ENCODE assay signal across 1 cellular context in genomic region chr22:29202231-29203192, GRCh38.
TF ChIP-seq lines count a peak whose summit lies in the region.

No MANE protein-coding gene starts in this region.

TF ChIP-seq in HepG2, 621 proteins besides CTCF, POLR2A, EP300 and RAD21 (continued from another document and continues in another):
- no peak for TF ChIP-seq SOX13 (IDR thresholded peaks at IDR 0.05)
- no peak for TF ChIP-seq SOX13 (CRISPR knock-in tag; conservative IDR thresholded peaks at IDR 0.05 in 1 of 2, IDR thresholded peaks at IDR 0.05 in 1 of 2)
- TF ChIP-seq ATF1 (CRISPR knock-in tag; IDR thresholded peaks at IDR 0.05), result no peak
- TF ChIP-seq U2AF1 (optimal IDR thresholded peaks at IDR 0.05; ENCODE audit: low read depth, low read length), result no peak
- no peak for TF ChIP-seq ZFP90 (CRISPR knock-in tag; IDR thresholded peaks at IDR 0.05; ENCODE audit: borderline replicate concordance)
- no peak for TF ChIP-seq ZNF337 (CRISPR knock-in tag; IDR thresholded peaks at IDR 0.05; ENCODE audit: borderline replicate concordance, low read depth)
- TF ChIP-seq DMAP1 (CRISPR knock-in tag; IDR thresholded peaks at IDR 0.05), result no peak
- no peak for TF ChIP-seq MAFK (conservative IDR thresholded peaks at IDR 0.05 in 1 of 2, IDR thresholded peaks at IDR 0.05 in 1 of 2; ENCODE audit: low read length in 2 of 2)
- TF ChIP-seq ISX (CRISPR knock-in tag; conservative IDR thresholded peaks at IDR 0.05), result no peak
- no peak for TF ChIP-seq CERS6 (CRISPR knock-in tag; IDR thresholded peaks at IDR 0.05)
- TF ChIP-seq ZNF496 (CRISPR knock-in tag; IDR thresholded peaks at IDR 0.05; ENCODE audit: insufficient replicate concordance), result no peak
- no peak for TF ChIP-seq ZFP36 (IDR thresholded peaks at IDR 0.05; ENCODE audit: borderline replicate concordance, low read depth, low read length, partially characterized antibody)
- TF ChIP-seq, protein P1, sequence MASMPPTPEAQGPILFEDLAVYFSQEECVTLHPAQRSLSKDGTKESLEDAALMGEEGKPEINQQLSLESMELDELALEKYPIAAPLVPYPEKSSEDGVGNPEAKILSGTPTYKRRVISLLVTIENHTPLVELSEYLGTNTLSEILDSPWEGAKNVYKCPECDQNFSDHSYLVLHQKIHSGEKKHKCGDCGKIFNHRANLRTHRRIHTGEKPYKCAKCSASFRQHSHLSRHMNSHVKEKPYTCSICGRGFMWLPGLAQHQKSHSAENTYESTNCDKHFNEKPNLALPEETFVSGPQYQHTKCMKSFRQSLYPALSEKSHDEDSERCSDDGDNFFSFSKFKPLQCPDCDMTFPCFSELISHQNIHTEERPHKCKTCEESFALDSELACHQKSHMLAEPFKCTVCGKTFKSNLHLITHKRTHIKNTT (CRISPR knock-in tag; IDR thresholded peaks at IDR 0.05), result no peak
- TF ChIP-seq FOXO1 (CRISPR knock-in tag; IDR thresholded peaks at IDR 0.05), result no peak
- no peak for TF ChIP-seq SALL1 (CRISPR knock-in tag; IDR thresholded peaks at IDR 0.05)
- no peak for TF ChIP-seq ZNF740 (CRISPR knock-in tag; IDR thresholded peaks at IDR 0.05)
- TF ChIP-seq LCORL (IDR thresholded peaks at IDR 0.05), result no peak
- TF ChIP-seq LCORL (CRISPR knock-in tag; IDR thresholded peaks at IDR 0.05), result peak; percentile 53; the same call in 1 of the 2 replicates
- TF ChIP-seq ZNF430 (CRISPR knock-in tag; IDR thresholded peaks at IDR 0.05), result 0 out of 2 replicates have a peak, but pooled peaks have one; percentile 22
- no peak for TF ChIP-seq MBD4 (IDR thresholded peaks at IDR 0.05; ENCODE audit: borderline replicate concordance, low read length)
- TF ChIP-seq ZNF17 (CRISPR knock-in tag; IDR thresholded peaks at IDR 0.05), result no peak
- TF ChIP-seq ELF1 (CRISPR knock-in tag; IDR thresholded peaks at IDR 0.05), result no peak
- TF ChIP-seq THAP9 (CRISPR knock-in tag; IDR thresholded peaks at IDR 0.05; ENCODE audit: borderline replicate concordance), result no peak
- TF ChIP-seq, protein P2, sequence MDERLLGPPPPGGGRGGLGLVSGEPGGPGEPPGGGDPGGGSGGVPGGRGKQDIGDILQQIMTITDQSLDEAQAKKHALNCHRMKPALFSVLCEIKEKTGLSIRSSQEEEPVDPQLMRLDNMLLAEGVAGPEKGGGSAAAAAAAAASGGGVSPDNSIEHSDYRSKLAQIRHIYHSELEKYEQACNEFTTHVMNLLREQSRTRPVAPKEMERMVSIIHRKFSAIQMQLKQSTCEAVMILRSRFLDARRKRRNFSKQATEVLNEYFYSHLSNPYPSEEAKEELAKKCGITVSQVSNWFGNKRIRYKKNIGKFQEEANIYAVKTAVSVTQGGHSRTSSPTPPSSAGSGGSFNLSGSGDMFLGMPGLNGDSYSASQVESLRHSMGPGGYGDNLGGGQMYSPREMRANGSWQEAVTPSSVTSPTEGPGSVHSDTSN (CRISPR knock-in tag; IDR thresholded peaks at IDR 0.05), result 0 out of 2 replicates have a peak, but pooled peaks have one; percentile 1
- TF ChIP-seq, protein P3, sequence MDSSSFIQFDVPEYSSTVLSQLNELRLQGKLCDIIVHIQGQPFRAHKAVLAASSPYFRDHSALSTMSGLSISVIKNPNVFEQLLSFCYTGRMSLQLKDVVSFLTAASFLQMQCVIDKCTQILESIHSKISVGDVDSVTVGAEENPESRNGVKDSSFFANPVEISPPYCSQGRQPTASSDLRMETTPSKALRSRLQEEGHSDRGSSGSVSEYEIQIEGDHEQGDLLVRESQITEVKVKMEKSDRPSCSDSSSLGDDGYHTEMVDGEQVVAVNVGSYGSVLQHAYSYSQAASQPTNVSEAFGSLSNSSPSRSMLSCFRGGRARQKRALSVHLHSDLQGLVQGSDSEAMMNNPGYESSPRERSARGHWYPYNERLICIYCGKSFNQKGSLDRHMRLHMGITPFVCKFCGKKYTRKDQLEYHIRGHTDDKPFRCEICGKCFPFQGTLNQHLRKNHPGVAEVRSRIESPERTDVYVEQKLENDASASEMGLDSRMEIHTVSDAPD (CRISPR knock-in tag; IDR thresholded peaks at IDR 0.05), result no peak
- TF ChIP-seq AHR (CRISPR knock-in tag; IDR thresholded peaks at IDR 0.05), result no peak
- no peak for TF ChIP-seq AGO2 (optimal IDR thresholded peaks at IDR 0.05; ENCODE audit: low read depth, low read length)
- TF ChIP-seq KDM1A (CRISPR knock-in tag; IDR thresholded peaks at IDR 0.05), result no peak
- TF ChIP-seq ZNF616 (CRISPR knock-in tag; IDR thresholded peaks at IDR 0.05; ENCODE audit: low read depth), result no peak
- no peak for TF ChIP-seq ZNF382 (CRISPR knock-in tag; IDR thresholded peaks at IDR 0.05; ENCODE audit: borderline replicate concordance)
- TF ChIP-seq HOXD1 (CRISPR knock-in tag; IDR thresholded peaks at IDR 0.05), result no peak
- no peak for TF ChIP-seq ZNF343 (CRISPR knock-in tag; IDR thresholded peaks at IDR 0.05)
- no peak for TF ChIP-seq ZNF235 (CRISPR knock-in tag; IDR thresholded peaks at IDR 0.05; ENCODE audit: borderline replicate concordance)
- no peak for TF ChIP-seq ZNF383 (CRISPR knock-in tag; IDR thresholded peaks at IDR 0.05; ENCODE audit: borderline replicate concordance)
- no peak for TF ChIP-seq SETDB1 (CRISPR knock-in tag; IDR thresholded peaks at IDR 0.05; ENCODE audit: borderline replicate concordance)
- no peak for TF ChIP-seq NR2C2 (CRISPR knock-in tag; IDR thresholded peaks at IDR 0.05; ENCODE audit: borderline replicate concordance)
- TF ChIP-seq ZNF281 (CRISPR knock-in tag; IDR thresholded peaks at IDR 0.05; ENCODE audit: borderline replicate concordance), result no peak
- TF ChIP-seq ZNF75D (CRISPR knock-in tag; IDR thresholded peaks at IDR 0.05; ENCODE audit: borderline replicate concordance), result no peak
- TF ChIP-seq ZNF552 (CRISPR knock-in tag; IDR thresholded peaks at IDR 0.05; ENCODE audit: borderline replicate concordance), result no peak
- TF ChIP-seq SIX4 (CRISPR knock-in tag; IDR thresholded peaks at IDR 0.05), result no peak
- no peak for TF ChIP-seq ONECUT2 (CRISPR knock-in tag; IDR thresholded peaks at IDR 0.05)
- TF ChIP-seq, protein P4, sequence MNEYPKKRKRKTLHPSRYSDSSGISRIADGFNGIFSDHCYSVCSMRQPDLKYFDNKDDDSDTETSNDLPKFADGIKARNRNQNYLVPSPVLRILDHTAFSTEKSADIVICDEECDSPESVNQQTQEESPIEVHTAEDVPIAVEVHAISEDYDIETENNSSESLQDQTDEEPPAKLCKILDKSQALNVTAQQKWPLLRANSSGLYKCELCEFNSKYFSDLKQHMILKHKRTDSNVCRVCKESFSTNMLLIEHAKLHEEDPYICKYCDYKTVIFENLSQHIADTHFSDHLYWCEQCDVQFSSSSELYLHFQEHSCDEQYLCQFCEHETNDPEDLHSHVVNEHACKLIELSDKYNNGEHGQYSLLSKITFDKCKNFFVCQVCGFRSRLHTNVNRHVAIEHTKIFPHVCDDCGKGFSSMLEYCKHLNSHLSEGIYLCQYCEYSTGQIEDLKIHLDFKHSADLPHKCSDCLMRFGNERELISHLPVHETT (CRISPR knock-in tag; conservative IDR thresholded peaks at IDR 0.05), result no peak
- no peak for TF ChIP-seq NFE2 (CRISPR knock-in tag; IDR thresholded peaks at IDR 0.05)
- TF ChIP-seq ZNF24 (IDR thresholded peaks at IDR 0.05), result no peak
- no peak for TF ChIP-seq KDM5A (IDR thresholded peaks at IDR 0.05; ENCODE audit: borderline replicate concordance, low read length)
- TF ChIP-seq TBL1XR1 (IDR thresholded peaks at IDR 0.05; ENCODE audit: borderline replicate concordance, low read length, partially characterized antibody), result no peak
- no peak for TF ChIP-seq ASH2L (IDR thresholded peaks at IDR 0.05; ENCODE audit: insufficient read length, low read depth, low read length)
- 0 out of 2 replicates have a peak, but pooled peaks have one; percentile 20 for TF ChIP-seq ZNF605 (CRISPR knock-in tag; IDR thresholded peaks at IDR 0.05)
- TF ChIP-seq, protein P5, sequence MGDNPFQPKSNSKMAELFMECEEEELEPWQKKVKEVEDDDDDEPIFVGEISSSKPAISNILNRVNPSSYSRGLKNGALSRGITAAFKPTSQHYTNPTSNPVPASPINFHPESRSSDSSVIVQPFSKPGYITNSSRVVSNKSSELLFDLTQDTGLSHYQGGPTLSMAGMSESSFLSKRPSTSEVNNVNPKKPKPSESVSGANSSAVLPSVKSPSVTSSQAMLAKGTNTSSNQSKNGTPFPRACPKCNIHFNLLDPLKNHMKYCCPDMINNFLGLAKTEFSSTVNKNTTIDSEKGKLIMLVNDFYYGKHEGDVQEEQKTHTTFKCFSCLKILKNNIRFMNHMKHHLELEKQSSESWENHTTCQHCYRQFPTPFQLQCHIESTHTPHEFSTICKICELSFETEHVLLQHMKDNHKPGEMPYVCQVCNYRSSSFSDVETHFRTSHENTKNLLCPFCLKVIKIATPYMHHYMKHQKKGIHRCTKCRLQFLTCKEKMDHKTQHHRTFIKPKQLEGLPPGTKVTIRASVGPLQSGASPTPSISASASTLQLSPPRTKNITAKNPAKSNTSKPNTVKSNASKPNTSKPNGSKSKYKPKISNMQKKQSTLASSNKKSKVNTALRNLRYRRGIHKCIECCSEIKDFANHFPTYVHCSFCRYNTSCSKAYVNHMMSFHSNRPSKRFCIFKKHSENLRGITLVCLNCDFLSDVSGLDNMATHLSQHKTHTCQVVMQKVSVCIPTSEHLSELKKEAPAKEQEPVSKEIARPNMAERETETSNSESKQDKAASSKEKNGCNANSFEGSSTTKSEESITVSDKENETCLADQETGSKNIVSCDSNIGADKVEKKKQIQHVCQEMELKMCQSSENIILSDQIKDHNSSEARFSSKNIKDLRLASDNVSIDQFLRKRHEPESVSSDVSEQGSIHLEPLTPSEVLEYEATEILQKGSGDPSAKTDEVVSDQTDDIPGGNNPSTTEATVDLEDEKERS (CRISPR knock-in tag; IDR thresholded peaks at IDR 0.05), result no peak
- no peak for TF ChIP-seq FOXA3 (CRISPR knock-in tag; IDR thresholded peaks at IDR 0.05)
- TF ChIP-seq, protein P6, sequence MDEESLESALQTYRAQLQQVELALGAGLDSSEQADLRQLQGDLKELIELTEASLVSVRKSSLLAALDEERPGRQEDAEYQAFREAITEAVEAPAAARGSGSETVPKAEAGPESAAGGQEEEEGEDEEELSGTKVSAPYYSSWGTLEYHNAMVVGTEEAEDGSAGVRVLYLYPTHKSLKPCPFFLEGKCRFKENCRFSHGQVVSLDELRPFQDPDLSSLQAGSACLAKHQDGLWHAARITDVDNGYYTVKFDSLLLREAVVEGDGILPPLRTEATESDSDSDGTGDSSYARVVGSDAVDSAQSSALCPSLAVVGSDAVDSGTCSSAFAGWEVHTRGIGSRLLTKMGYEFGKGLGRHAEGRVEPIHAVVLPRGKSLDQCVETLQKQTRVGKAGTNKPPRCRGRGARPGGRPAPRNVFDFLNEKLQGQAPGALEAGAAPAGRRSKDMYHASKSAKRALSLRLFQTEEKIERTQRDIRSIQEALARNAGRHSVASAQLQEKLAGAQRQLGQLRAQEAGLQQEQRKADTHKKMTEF (CRISPR knock-in tag; IDR thresholded peaks at IDR 0.05), result peak; percentile 49; the same call in 1 of the 2 replicates
- no peak for TF ChIP-seq POLR2AphosphoS5 (IDR thresholded peaks at IDR 0.05; ENCODE audit: low read depth, low read length)
- TF ChIP-seq NFYC (CRISPR knock-in tag; IDR thresholded peaks at IDR 0.05), result no peak
- TF ChIP-seq SSRP1 (CRISPR knock-in tag; IDR thresholded peaks at IDR 0.05), result no peak
